23 cellular contexts compared by ENCODE assay signal in the genomic region with DNA sequence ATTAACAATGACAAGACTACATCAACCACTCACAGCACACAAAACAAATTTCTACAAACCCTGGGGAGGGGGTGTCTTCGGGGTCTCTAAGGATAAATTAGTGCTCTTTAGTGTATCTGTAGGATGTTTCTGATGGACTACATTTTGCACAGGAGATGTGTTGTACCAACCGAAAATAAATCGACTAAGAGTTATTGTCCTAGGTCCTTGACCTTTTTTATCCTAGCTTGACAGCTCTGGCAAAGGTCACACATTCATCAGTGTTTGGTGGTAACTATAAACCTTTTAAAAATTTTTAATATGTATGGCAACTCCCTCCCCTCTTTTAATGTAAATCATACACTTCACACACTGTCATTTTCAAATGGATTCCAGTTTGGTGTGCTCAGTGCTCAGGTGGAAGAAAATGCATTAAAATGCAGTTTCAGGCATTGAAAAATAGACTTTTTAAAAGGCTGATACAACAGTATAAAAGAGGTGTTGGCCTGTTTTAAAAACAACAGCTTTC. TPM values are rescaled to one million over a fixed set of nuclear protein-coding genes. Genes with fewer than 3 reads are reported as not detected.
DNase-seq lines count a peak whose midpoint lies in the region; ATAC-seq and TF ChIP-seq lines count a peak whose summit lies in the region.
"Had no signal": no experiment of that assay in that cellular context is flagged by ENCODE, and none has a peak within 500 bp of the region (broad histone marks: within the 10 kb centered on the region; RNA-seq: fewer than 3 reads in every experiment).

No MANE protein-coding gene starts in this region.

- H3K4me2 ChIP-seq in GM23338, result no peak overlapping the region
- H3K4me2 ChIP-seq: BLaER1 treated with 17β-estradiol and CSF1 and Interleukin-3, amounts not matched to agents 10 nM and 100 nM; SK-N-SH had no signal

- H3K9me3 Mint-ChIP-seq in GM23338, result no peaks in the 10 kb centered on the region; the same call in 1 of the 3 replicates

- peak; percentile 81 for DNase-seq in DMS79 treated with DMSO at 0.1 percent for 48 hours (lab: John Stamatoyannopoulos, UW)
- DNase-seq in DMS79 (lab: John Stamatoyannopoulos, UW), result no peak
- DNase-seq in GM23338 (ENCODE audit: low spot score), result no peak
- DNase-seq in NCI-H69 (lab: John Stamatoyannopoulos, UW), result peak; percentile 40
- DNase-seq in epidermal melanocyte (ENCODE audit: insufficient read length, low spot score), result peak; percentile 5
- no peak for DNase-seq in NCI-H345 (lab: John Stamatoyannopoulos, UW)
- no peak for DNase-seq in CD1c-positive myeloid dendritic cell (ENCODE audit: extremely low spot score)
- DNase-seq in caudate nucleus (lab: John Stamatoyannopoulos, UW), result no peak
- DNase-seq: CD8-positive, alpha-beta T cell; GF-D8; H7; KBM-7; NCI-H1092 treated with DMSO at 0.1 percent for 48 hours; NCI-H2029 treated with DMSO at 0.1 percent for 48 hours; NCI-H510A; NCI-H774; Right ventricle myocardium superior; SK-N-SH; T-helper 2 cell had no signal

- H3K27me3 Mint-ChIP-seq in GM23338 (ENCODE audit: insufficient read depth, low read depth, poor library complexity), result peaks cover 43% of the 10 kb centered on the region

- H3K4me1 ChIP-seq in GM23338 (ENCODE audit: insufficient read depth), result peaks cover 79% of the 10 kb centered on the region

- no peaks in the 10 kb centered on the region for H3K9me2 ChIP-seq in GM23338 (ENCODE audit: insufficient read depth)
- H3K9me2 ChIP-seq: SK-N-SH had no signal

- H4K20me1 ChIP-seq in GM23338 (replicated peaks; ENCODE audit: insufficient read depth), result peaks cover 35% of the 10 kb centered on the region

- no peak overlapping the region for H3K4me3 ChIP-seq in GM23338
- H3K4me3 ChIP-seq: BLaER1 treated with 17β-estradiol and CSF1 and Interleukin-3, amounts not matched to agents 10 nM and 100 nM had no signal

- H3K36me3 Mint-ChIP-seq in GM23338 (ENCODE audit: low read depth), result peaks cover 48% of the 10 kb centered on the region
- H3K36me3 Mint-ChIP-seq: CD8-positive, alpha-beta T cell had no signal

- H2AFZ ChIP-seq in GM23338, result no peak overlapping the region

- H3K4me1 Mint-ChIP-seq in GM23338, result peaks cover 55% of the 10 kb centered on the region

- H3F3A ChIP-seq in GM23338 (replicated peaks; ENCODE audit: low read depth), result peaks cover 16% of the 10 kb centered on the region

- H3K27ac Mint-ChIP-seq in GM23338, result no peak overlapping the region
- H3K27ac Mint-ChIP-seq: CD8-positive, alpha-beta T cell had no signal

- peaks cover 82% of the 10 kb centered on the region for H3K27me3 ChIP-seq in GM23338 (ENCODE audit: insufficient read depth)

- TF ChIP-seq CTCF in GM23338 (conservative IDR thresholded peaks at IDR 0.05; ENCODE audit: low read depth in 2 of 2), result no peak

- peak overlapping the region; percentile 45; the same call in 1 of the 3 replicates for H3K4me3 Mint-ChIP-seq in GM23338
- H3K4me3 Mint-ChIP-seq: CD8-positive, alpha-beta T cell had no signal

- H3K27ac ChIP-seq in GM23338 (ENCODE audit: low read depth) (no peak overlapping the region), caudate nucleus (ENCODE audit: low read depth, low read length) (no peak overlapping the region)
- H3K27ac ChIP-seq: 22Rv1; BLaER1 treated with 17β-estradiol and CSF1 and Interleukin-3, amounts not matched to agents 10 nM and 100 nM had no signal

- peaks cover 39% of the 10 kb centered on the region for H3K79me2 ChIP-seq in GM23338 (replicated peaks; ENCODE audit: insufficient read depth)

- no peak for ATAC-seq in GM23338
- ATAC-seq: CD8-positive, alpha-beta T cell had no signal

- peaks cover 21% of the 10 kb centered on the region for H3K36me3 ChIP-seq in GM23338 (ENCODE audit: insufficient read depth)
- H3K36me3 ChIP-seq: BLaER1 treated with 17β-estradiol and CSF1 and Interleukin-3, amounts not matched to agents 10 nM and 100 nM had no signal

TF ChIP-seq in GM23338, 12 proteins besides CTCF, POLR2A, EP300 and RAD21:
- TF ChIP-seq ZNF331 (CRISPR knock-in tag; IDR thresholded peaks at IDR 0.05; ENCODE audit: low read depth) (no peak), POLR2AphosphoS5 (IDR thresholded peaks at IDR 0.05; ENCODE audit: low read depth) (0 out of 2 replicates have a peak, but pooled peaks have one; percentile 25)
- TF ChIP-seq, protein P1, sequence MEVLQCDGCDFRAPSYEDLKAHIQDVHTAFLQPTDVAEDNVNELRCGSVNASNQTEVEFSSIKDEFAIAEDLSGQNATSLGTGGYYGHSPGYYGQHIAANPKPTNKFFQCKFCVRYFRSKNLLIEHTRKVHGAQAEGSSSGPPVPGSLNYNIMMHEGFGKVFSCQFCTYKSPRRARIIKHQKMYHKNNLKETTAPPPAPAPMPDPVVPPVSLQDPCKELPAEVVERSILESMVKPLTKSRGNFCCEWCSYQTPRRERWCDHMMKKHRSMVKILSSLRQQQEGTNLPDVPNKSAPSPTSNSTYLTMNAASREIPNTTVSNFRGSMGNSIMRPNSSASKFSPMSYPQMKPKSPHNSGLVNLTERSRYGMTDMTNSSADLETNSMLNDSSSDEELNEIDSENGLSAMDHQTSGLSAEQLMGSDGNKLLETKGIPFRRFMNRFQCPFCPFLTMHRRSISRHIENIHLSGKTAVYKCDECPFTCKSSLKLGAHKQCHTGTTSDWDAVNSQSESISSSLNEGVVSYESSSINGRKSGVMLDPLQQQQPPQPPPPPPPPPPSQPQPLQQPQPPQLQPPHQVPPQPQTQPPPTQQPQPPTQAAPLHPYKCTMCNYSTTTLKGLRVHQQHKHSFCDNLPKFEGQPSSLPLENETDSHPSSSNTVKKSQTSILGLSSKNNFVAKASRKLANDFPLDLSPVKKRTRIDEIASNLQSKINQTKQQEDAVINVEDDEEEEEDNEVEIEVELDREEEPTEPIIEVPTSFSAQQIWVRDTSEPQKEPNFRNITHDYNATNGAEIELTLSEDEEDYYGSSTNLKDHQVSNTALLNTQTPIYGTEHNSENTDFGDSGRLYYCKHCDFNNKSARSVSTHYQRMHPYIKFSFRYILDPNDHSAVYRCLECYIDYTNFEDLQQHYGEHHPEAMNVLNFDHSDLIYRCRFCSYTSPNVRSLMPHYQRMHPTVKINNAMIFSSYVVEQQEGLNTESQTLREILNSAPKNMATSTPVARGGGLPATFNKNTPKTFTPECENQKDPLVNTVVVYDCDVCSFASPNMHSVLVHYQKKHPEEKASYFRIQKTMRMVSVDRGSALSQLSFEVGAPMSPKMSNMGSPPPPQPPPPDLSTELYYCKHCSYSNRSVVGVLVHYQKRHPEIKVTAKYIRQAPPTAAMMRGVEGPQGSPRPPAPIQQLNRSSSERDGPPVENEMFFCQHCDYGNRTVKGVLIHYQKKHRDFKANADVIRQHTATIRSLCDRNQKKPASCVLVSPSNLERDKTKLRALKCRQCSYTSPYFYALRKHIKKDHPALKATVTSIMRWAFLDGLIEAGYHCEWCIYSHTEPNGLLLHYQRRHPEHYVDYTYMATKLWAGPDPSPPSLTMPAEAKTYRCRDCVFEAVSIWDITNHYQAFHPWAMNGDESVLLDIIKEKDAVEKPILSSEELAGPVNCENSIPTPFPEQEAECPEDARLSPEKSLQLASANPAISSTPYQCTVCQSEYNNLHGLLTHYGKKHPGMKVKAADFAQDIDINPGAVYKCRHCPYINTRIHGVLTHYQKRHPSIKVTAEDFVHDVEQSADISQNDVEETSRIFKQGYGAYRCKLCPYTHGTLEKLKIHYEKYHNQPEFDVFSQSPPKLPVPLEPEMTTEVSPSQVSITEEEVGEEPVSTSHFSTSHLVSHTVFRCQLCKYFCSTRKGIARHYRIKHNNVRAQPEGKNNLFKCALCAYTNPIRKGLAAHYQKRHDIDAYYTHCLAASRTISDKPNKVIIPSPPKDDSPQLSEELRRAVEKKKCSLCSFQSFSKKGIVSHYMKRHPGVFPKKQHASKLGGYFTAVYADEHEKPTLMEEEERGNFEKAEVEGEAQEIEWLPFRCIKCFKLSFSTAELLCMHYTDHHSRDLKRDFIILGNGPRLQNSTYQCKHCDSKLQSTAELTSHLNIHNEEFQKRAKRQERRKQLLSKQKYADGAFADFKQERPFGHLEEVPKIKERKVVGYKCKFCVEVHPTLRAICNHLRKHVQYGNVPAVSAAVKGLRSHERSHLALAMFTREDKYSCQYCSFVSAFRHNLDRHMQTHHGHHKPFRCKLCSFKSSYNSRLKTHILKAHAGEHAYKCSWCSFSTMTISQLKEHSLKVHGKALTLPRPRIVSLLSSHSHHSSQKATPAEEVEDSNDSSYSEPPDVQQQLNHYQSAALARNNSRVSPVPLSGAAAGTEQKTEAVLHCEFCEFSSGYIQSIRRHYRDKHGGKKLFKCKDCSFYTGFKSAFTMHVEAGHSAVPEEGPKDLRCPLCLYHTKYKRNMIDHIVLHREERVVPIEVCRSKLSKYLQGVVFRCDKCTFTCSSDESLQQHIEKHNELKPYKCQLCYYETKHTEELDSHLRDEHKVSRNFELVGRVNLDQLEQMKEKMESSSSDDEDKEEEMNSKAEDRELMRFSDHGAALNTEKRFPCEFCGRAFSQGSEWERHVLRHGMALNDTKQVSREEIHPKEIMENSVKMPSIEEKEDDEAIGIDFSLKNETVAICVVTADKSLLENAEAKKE (CRISPR knock-in tag; IDR thresholded peaks at IDR 0.05), result no peak

RNA-seq across cellular contexts. Expression of a gene that starts 7.7 kb away (rescaled TPM):
- 28.0 and 32.6 TPM in 2 replicates for total RNA-seq in GM23338 (2014; rRNA removed; shearing (Covaris generic))
- 14.1 and 17.2 TPM in 2 replicates for polyA plus RNA-seq in GM23338 (2016; fragmentation: Nextera tagmentation; extraction: Ambion mirVana)
- total RNA-seq: CD8-positive, alpha-beta T cell; OCI-LY7; Right ventricle myocardium superior; RPMI7951 had no signal
- polyA plus RNA-seq: SK-N-SH had no signal

RNA-seq across cellular contexts. Expression of a gene that starts 17.7 kb away (rescaled TPM):
- total RNA-seq in GM23338 (2014; rRNA removed; shearing (Covaris generic)), result 76.2 and 87.9 TPM in 2 replicates
- 62.6 and 63.2 TPM in 2 replicates for polyA plus RNA-seq in GM23338 (2016; fragmentation: Nextera tagmentation; extraction: Ambion mirVana)
- total RNA-seq: CD8-positive, alpha-beta T cell; OCI-LY7; Right ventricle myocardium superior had no signal
- polyA plus RNA-seq: SK-N-SH had no signal

Comparison
In these comparisons a context has a peak if more than half of its experiments do, and no peak if none do; other contexts are left out.
1. DNase-seq: peak in DMS79 treated with DMSO at 0.1 percent for 48 hours (single experiment), NCI-H69 (single experiment) and epidermal melanocyte (single experiment); none in DMS79 (single experiment), GM23338 (single experiment), NCI-H345 (single experiment), CD1c-positive myeloid dendritic cell (single experiment) and caudate nucleus (0 of 61).